ENCODE assay signal across 1 cellular context in the genomic region with DNA sequence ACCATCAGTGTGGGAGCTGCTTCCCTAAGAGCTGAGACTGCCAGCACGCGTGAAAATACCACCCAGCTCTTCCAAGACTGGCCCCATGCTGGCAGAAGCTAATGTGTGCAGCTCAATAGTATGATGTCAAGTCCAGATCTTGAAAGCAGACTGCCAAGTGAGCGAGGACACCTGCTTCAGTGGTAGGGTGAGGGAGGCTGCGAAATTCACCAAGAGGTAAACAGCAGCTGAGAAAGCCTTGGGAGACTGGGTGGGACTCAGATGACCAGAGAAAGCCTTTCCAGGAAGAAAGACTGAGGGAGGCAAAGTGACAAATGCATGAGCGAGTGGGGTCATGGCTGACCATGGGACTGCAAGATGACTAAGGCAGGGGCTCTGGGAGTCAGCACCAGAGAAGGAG.
TF ChIP-seq lines count a peak whose summit lies in the region.

No MANE protein-coding gene starts in this region.

TF ChIP-seq in endothelial cell of umbilical vein, 7 proteins besides CTCF, POLR2A, EP300 and RAD21:
- no peak for TF ChIP-seq JUN (IDR thresholded peaks at IDR 0.05; ENCODE audit: borderline replicate concordance, insufficient read depth, insufficient read length, low read depth)
- no peak for TF ChIP-seq MYC (IDR thresholded peaks at IDR 0.05; ENCODE audit: low read depth, low read length)
- no peak for TF ChIP-seq POLR2AphosphoS5 (IDR thresholded peaks at IDR 0.05; ENCODE audit: insufficient read depth, low read depth, low read length)
- no peak for TF ChIP-seq FOS (IDR thresholded peaks at IDR 0.05; ENCODE audit: borderline replicate concordance, insufficient read depth, low read length)
- TF ChIP-seq, protein P1, sequence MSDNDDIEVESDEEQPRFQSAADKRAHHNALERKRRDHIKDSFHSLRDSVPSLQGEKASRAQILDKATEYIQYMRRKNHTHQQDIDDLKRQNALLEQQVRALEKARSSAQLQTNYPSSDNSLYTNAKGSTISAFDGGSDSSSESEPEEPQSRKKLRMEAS (IDR thresholded peaks at IDR 0.05; ENCODE audit: insufficient read depth, insufficient read length): no peak
- TF ChIP-seq GATA2 (IDR thresholded peaks at IDR 0.05; ENCODE audit: insufficient read depth, insufficient read length, low read depth, low read length): no peak
